In genomic region chr13:27375686-27376326, GRCh38 we compare ENCODE assay signal across 8 cellular contexts. TPM values are rescaled to one million over a fixed set of nuclear protein-coding genes. Genes with fewer than 3 reads are reported as not detected.
DNase-seq lines count a peak whose midpoint lies in the region; ATAC-seq and TF ChIP-seq lines count a peak whose summit lies in the region.

No MANE protein-coding gene starts in this region.

- H3K27me3 ChIP-seq in lower lobe of right lung (ENCODE audit: low read depth) = peaks cover 8% of the 10 kb centered on the region

- no peak overlapping the region for H3K27ac ChIP-seq in lower lobe of right lung

- peaks cover 15% of the 10 kb centered on the region for H3K27me3 Mint-ChIP-seq in WTC11 (ENCODE audit: low read depth)

- no peaks in the 10 kb centered on the region for H3K9me3 ChIP-seq in lower lobe of right lung

- H3K36me3 ChIP-seq in lower lobe of right lung = no peaks in the 10 kb centered on the region

- peaks cover 8% of the 10 kb centered on the region for H3K4me1 ChIP-seq in lower lobe of right lung

- peak; percentile 84 for TF ChIP-seq CTCF in WTC11 (IDR thresholded peaks at IDR 0.05)
- TF ChIP-seq CTCF in choroid plexus epithelial cell (conservative IDR thresholded peaks at IDR 0.05; ENCODE audit: low read depth, low read length) = peak; percentile 91
- peak; percentile 77 for TF ChIP-seq CTCF in lower lobe of right lung (IDR thresholded peaks at IDR 0.05)

- peaks cover 23% of the 10 kb centered on the region for H3K4me1 Mint-ChIP-seq in WTC11

- POLR2A ChIA-PET in WTC11 (lab: Charles Lee) = no interaction called here

- no peak overlapping the region for H3K4me3 Mint-ChIP-seq in WTC11

- ATAC-seq in WTC11 = peak; percentile 66
- peak; percentile 70 to 72 for ATAC-seq in lower lobe of right lung
- no peak for ATAC-seq in esophagus mucosa

- intact Hi-C loops in lower lobe of right lung (cut with DNase I) = loop anchor here (10.0 kb wide), 1 partner anchor 449 kb away; no protein-coding TSS in a partner anchor

- no peaks in the 10 kb centered on the region for H3K36me3 Mint-ChIP-seq in WTC11

- no peak overlapping the region for H3K4me3 ChIP-seq in choroid plexus epithelial cell (ENCODE audit: low read depth, low read length)
- no peak overlapping the region for H3K4me3 ChIP-seq in lower lobe of right lung

- no peaks in the 10 kb centered on the region for H3K9me3 Mint-ChIP-seq in WTC11

- DNase-seq in DMS153 treated with DMSO at 0.1 percent for 48 hours (lab: John Stamatoyannopoulos, UW; ENCODE audit: unreplicated experiment) (peak; percentile 7), DMS153 (lab: John Stamatoyannopoulos, UW) (no peak), NCI-H146 (lab: John Stamatoyannopoulos, UW) (peak; percentile 27), WTC11 (ENCODE audit: low spot score) (peak; percentile 85), choroid plexus epithelial cell (ENCODE audit: low read depth) (peak; percentile 77), lower lobe of right lung (peak; percentile 61)
- peak; percentile 37 for DNase-seq in stimulated activated CD8-positive, alpha-beta memory T cell treated with anti-CD3 and anti-CD28 coated beads, Interleukin-4, amount 100 ng/mL, for 24 hours (ENCODE audit: low read depth)

- H3K27ac Mint-ChIP-seq in WTC11 = no peak overlapping the region

- CTCF ChIA-PET in WTC11 (lab: Charles Lee) = interaction anchor here (0.5 to 6.0 kb wide), 12 partner anchors 9 to 611 kb away, joined by 3 to 94 read pairs (median 4); no protein-coding TSS in a partner anchor

TF ChIP-seq in WTC11, 78 proteins besides CTCF, POLR2A, EP300 and RAD21:
- TF ChIP-seq TEAD1 (CRISPR knock-in tag; IDR thresholded peaks at IDR 0.05) = no peak
- no peak for TF ChIP-seq ZNF219 (CRISPR knock-in tag; IDR thresholded peaks at IDR 0.05; ENCODE audit: borderline replicate concordance)
- no peak for TF ChIP-seq FOXK1 (CRISPR knock-in tag; IDR thresholded peaks at IDR 0.05)
- no peak for TF ChIP-seq ZNF396 (CRISPR knock-in tag; IDR thresholded peaks at IDR 0.05; ENCODE audit: borderline replicate concordance)
- TF ChIP-seq GTF2I (CRISPR knock-in tag; conservative IDR thresholded peaks at IDR 0.05) = no peak
- no peak for TF ChIP-seq MXD4 (CRISPR knock-in tag; IDR thresholded peaks at IDR 0.05; ENCODE audit: borderline replicate concordance)
- no peak for TF ChIP-seq ZNF232 (CRISPR knock-in tag; IDR thresholded peaks at IDR 0.05)
- no peak for TF ChIP-seq CDX4 (CRISPR knock-in tag; IDR thresholded peaks at IDR 0.05; ENCODE audit: borderline replicate concordance)
- TF ChIP-seq ETV6 (CRISPR knock-in tag; IDR thresholded peaks at IDR 0.05) = no peak
- no peak for TF ChIP-seq HMGA2 (CRISPR knock-in tag; IDR thresholded peaks at IDR 0.05)
- TF ChIP-seq ATF2 (CRISPR knock-in tag; IDR thresholded peaks at IDR 0.05; ENCODE audit: borderline replicate concordance, low read depth) = no peak
- no peak for TF ChIP-seq MLX (CRISPR knock-in tag; IDR thresholded peaks at IDR 0.05)
- TF ChIP-seq NFYB (CRISPR knock-in tag; conservative IDR thresholded peaks at IDR 0.05; ENCODE audit: low read depth) = no peak
- TF ChIP-seq ATF3 (CRISPR knock-in tag; conservative IDR thresholded peaks at IDR 0.05) = no peak
- no peak for TF ChIP-seq PRDM15 (CRISPR knock-in tag; IDR thresholded peaks at IDR 0.05)
- no peak for TF ChIP-seq SOX15 (CRISPR knock-in tag; IDR thresholded peaks at IDR 0.05)
- no peak for TF ChIP-seq TCF7 (CRISPR knock-in tag; IDR thresholded peaks at IDR 0.05; ENCODE audit: low read depth)
- TF ChIP-seq ZNF671 (CRISPR knock-in tag; IDR thresholded peaks at IDR 0.05) = no peak
- no peak for TF ChIP-seq CREM (CRISPR knock-in tag; IDR thresholded peaks at IDR 0.05)
- TF ChIP-seq AR (CRISPR knock-in tag; IDR thresholded peaks at IDR 0.05) = no peak

RNA-seq across cellular contexts. Expression of gene GTF3A, which starts 48.6 kb away (rescaled TPM):
- total RNA-seq in WTC11 (2021) (77.0 to 88.7 TPM (median 78.4 TPM) in 3 replicates), lower lobe of right lung (83.0 TPM), esophagus mucosa (71.1 TPM)
